Comparison of ENCODE assay signal across 29 cellular contexts in genomic region chr10:127123626-127124025, GRCh38.
"Had no signal": no experiment of that assay in that cellular context is flagged by ENCODE, and none has a peak within 500 bp of the region (broad histone marks: within the 10 kb centered on the region; RNA-seq: fewer than 3 reads in every experiment).

No MANE protein-coding gene starts in this region.

- H3K27me3 Mint-ChIP-seq: dendritic cell treated with granulocyte-macrophage colony-stimulating factor and Interleukin-4, amounts not matched to agents 40 ng/mL and 50 ng/mL, for 4 days had no signal

- H3K27ac ChIP-seq: esophagus muscularis mucosa, gastroesophageal sphincter, ovary, prostate gland, sigmoid colon, stomach, thyroid gland, upper lobe of left lung, vagina had no signal

- H3K4me1 Mint-ChIP-seq: activated CD4-positive, alpha-beta T cell treated with anti-CD3 and anti-CD28 coated beads for 36 hours; mesothelial cell of epicardium; stimulated activated naive B cell treated with anti-CD40 and anti-IgM and Interleukin-4, amounts not matched to agents 10 μg/mL and 1 μg/mL and 100 μg/mL, for 72 hours had no signal

- H3K9me3 Mint-ChIP-seq: dendritic cell treated with granulocyte-macrophage colony-stimulating factor and Interleukin-4, amounts not matched to agents 40 ng/mL and 50 ng/mL, for 4 days had no signal

- H3K27ac Mint-ChIP-seq: activated CD4-positive, alpha-beta T cell treated with anti-CD3 and anti-CD28 coated beads for 36 hours; activated CD8-positive, alpha-beta T cell treated with anti-CD3 and anti-CD28 coated beads, Interleukin-2, amount 10 ng/mL, durations not matched to agents 7 days and 5 days; activated naive CD4-positive, alpha-beta T cell treated with anti-CD3 and anti-CD28 coated beads, Interleukin-2, amount 50 U/mL, for 72 hours; activated T-cell treated with anti-CD3 and anti-CD28 coated beads, Interleukin-2, amount 50 U/mL, for 72 hours; dendritic cell treated with granulocyte-macrophage colony-stimulating factor and Interleukin-4, amounts not matched to agents 40 ng/mL and 50 ng/mL, for 4 days; mesothelial cell of epicardium; naive thymus-derived CD4-positive, alpha-beta T cell; stimulated activated naive B cell treated with anti-CD40 and anti-IgM and Interleukin-4, amounts not matched to agents 10 μg/mL and 1 μg/mL and 100 μg/mL, for 72 hours had no signal

- H3K9me3 ChIP-seq: esophagus muscularis mucosa, gastroesophageal sphincter, ovary, prostate gland, sigmoid colon, stomach, thyroid gland, upper lobe of left lung, vagina had no signal

- H3K4me1 ChIP-seq: esophagus muscularis mucosa, gastroesophageal sphincter, prostate gland, sigmoid colon, stomach, thyroid gland, upper lobe of left lung, vagina had no signal

- H3K36me3 ChIP-seq: ovary, prostate gland had no signal

- H3K27me3 ChIP-seq: esophagus muscularis mucosa, gastroesophageal sphincter, ovary, sigmoid colon, stomach, thyroid gland, upper lobe of left lung, vagina had no signal

- H3K4me3 Mint-ChIP-seq: activated CD4-positive, alpha-beta T cell treated with anti-CD3 and anti-CD28 coated beads for 36 hours; activated CD8-positive, alpha-beta T cell treated with anti-CD3 and anti-CD28 coated beads, Interleukin-2, amount 10 ng/mL, durations not matched to agents 7 days and 5 days; activated T-cell treated with anti-CD3 and anti-CD28 coated beads, Interleukin-2, amount 50 U/mL, for 72 hours; dendritic cell treated with granulocyte-macrophage colony-stimulating factor and Interleukin-4, amounts not matched to agents 40 ng/mL and 50 ng/mL, for 4 days; mesothelial cell of epicardium; naive thymus-derived CD4-positive, alpha-beta T cell; stimulated activated naive B cell treated with anti-CD40 and anti-IgM and Interleukin-4, amounts not matched to agents 10 μg/mL and 1 μg/mL and 100 μg/mL, for 72 hours had no signal

- ATAC-seq: activated CD4-positive, alpha-beta T cell treated with anti-CD3 and anti-CD28 coated beads for 36 hours; activated CD8-positive, alpha-beta T cell treated with anti-CD3 and anti-CD28 coated beads, Interleukin-2, amount 10 ng/mL, durations not matched to agents 7 days and 5 days; activated naive CD4-positive, alpha-beta T cell treated with anti-CD3 and anti-CD28 coated beads, Interleukin-2, amount 50 U/mL, for 72 hours; activated T-cell treated with anti-CD3 and anti-CD28 coated beads, Interleukin-2, amount 50 U/mL, for 72 hours; gastroesophageal sphincter; left colon; naive thymus-derived CD4-positive, alpha-beta T cell; stimulated activated naive B cell treated with anti-CD40 and anti-IgM and Interleukin-4, amounts not matched to agents 10 μg/mL and 1 μg/mL and 100 μg/mL, for 72 hours had no signal

- H3K4me3 ChIP-seq: esophagus muscularis mucosa, gastroesophageal sphincter, ovary, prostate gland, sigmoid colon, stomach, thyroid gland, upper lobe of left lung, vagina had no signal

- DNase-seq: activated CD4-positive, alpha-beta T cell treated with anti-CD3 and anti-CD28 coated beads for 36 hours; activated CD4-positive, CD25-positive, alpha-beta regulatory T cell; activated CD8-positive, alpha-beta T cell treated with anti-CD3 and anti-CD28 coated beads, Interleukin-2, amount 10 ng/mL, durations not matched to agents 7 days and 5 days; activated naive CD4-positive, alpha-beta T cell; activated T-cell treated with anti-CD3 and anti-CD28 coated beads for 4 hours; activated T-cell treated with anti-CD3 and anti-CD28 coated beads, Interleukin-2, amount 50 U/mL, for 72 hours; central memory CD4-positive, alpha-beta T cell; hippocampal formation; kidney; left colon; mammary epithelial cell; naive thymus-derived CD4-positive, alpha-beta T cell; ovary; retina; sigmoid colon; stimulated activated CD4-positive, alpha-beta T cell treated with anti-CD3 and anti-CD28 coated beads, Interleukin-15, amount 100 ng/mL, for 24 hours; stimulated activated CD4-positive, alpha-beta T cell treated with anti-CD3 and anti-CD28 coated beads, Interleukin-2, amount 100 ng/mL, for 24 hours; stimulated activated naive B cell treated with anti-CD40 and anti-IgM and Interleukin-4, amounts not matched to agents 10 μg/mL and 1 μg/mL and 100 μg/mL, for 72 hours; stomach; SW 1271; thyroid gland; upper lobe of left lung had no signal

- H3K36me3 Mint-ChIP-seq: activated naive CD4-positive, alpha-beta T cell treated with anti-CD3 and anti-CD28 coated beads, Interleukin-2, amount 50 U/mL, for 72 hours; naive thymus-derived CD4-positive, alpha-beta T cell; stimulated activated naive B cell treated with anti-CD40 and anti-IgM and Interleukin-4, amounts not matched to agents 10 μg/mL and 1 μg/mL and 100 μg/mL, for 72 hours had no signal
